Comparison of ENCODE assay signal across 16 cellular contexts in the genomic region with DNA sequence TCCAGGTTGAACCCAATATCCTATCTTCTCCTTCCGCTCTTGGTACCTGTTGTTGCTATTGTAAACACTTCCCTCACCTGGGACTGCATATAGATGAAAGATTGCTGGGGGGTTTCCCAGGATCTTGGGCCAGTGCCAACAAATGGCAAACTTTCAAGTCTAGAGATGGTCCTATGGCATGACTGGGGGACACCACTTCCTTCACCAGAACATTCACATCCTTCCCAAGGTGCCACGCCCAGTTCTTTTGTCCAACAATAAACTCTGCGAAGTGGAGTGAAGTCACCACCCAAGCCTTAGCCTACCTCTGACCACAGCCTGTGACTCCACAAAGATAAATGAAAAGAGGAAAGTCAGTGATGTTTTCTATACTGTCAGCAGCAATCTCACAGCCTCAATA. TPM values are rescaled to one million over a fixed set of nuclear protein-coding genes. Genes with fewer than 3 reads are reported as not detected.
DNase-seq lines count a peak whose midpoint lies in the region; ATAC-seq and TF ChIP-seq lines count a peak whose summit lies in the region.
"Had no signal": no experiment of that assay in that cellular context is flagged by ENCODE, and none has a peak within 500 bp of the region (broad histone marks: within the 10 kb centered on the region; RNA-seq: fewer than 3 reads in every experiment).

No MANE protein-coding gene starts in this region.

- H3K9me3 Mint-ChIP-seq in T-cell: no peaks in the 10 kb centered on the region
- H3K9me3 Mint-ChIP-seq in activated T-helper 2 cell treated with anti-CD3 and anti-CD28 coated beads, Interferon-gamma antibody, Interleukin-2, Interleukin-4, amounts not matched to agents 10 μg/mL and 5 μg/mL and 100 μg/mL, durations not matched to agents 14 hours and 24 hours and 36 hours: no peaks in the 10 kb centered on the region
- no peaks in the 10 kb centered on the region for H3K9me3 Mint-ChIP-seq in natural killer cell
- H3K9me3 Mint-ChIP-seq: activated B cell treated with CpG ODN at 0.5 μM for 24 hours; central memory CD8-positive, alpha-beta T cell had no signal

- POLR2A ChIA-PET in T-cell (lab: Charles Lee): no interaction called here

- CTCF ChIA-PET in T-cell (lab: Charles Lee): interaction anchor here (0.6 to 0.7 kb wide), 2 partner anchors 8 to 41 kb away, joined by 3 to 12 read pairs; no protein-coding TSS in a partner anchor

- intact Hi-C loops in activated T-helper 2 cell treated with anti-CD3 and anti-CD28 coated beads, Interferon-gamma antibody, Interleukin-2, Interleukin-4, amounts not matched to agents 10 μg/mL and 5 μg/mL and 100 μg/mL, durations not matched to agents 14 hours and 24 hours and 36 hours (cut with micrococcal nuclease): loop anchor here (1.0 kb wide), 1 partner anchor 23 kb away; no protein-coding TSS in a partner anchor
- intact Hi-C loops in natural killer cell (cut with micrococcal nuclease): loop anchor here (2.0 kb wide), 1 partner anchor 24 kb away; no protein-coding TSS in a partner anchor

- DNase-seq in CMK (ENCODE audit: low read depth) (peak; percentile 50), T-cell (peak in 19 of 34 experiments; percentile 2 to 33 (median 10)), natural killer cell (no peak), activated gamma-delta T cell treated with Interleukin-2 at 50 U/mL for 16 hours (no peak), DMS153 (lab: John Stamatoyannopoulos, UW) (no peak)
- peak; percentile 16 for DNase-seq in activated T-helper 2 cell treated with anti-CD3 and anti-CD28 coated beads, Interferon-gamma antibody, Interleukin-2, Interleukin-4, amounts not matched to agents 10 μg/mL and 5 μg/mL and 100 μg/mL, durations not matched to agents 14 hours and 24 hours and 36 hours (ENCODE audit: low spot score)
- DNase-seq in activated CD4-positive, CD25-positive, alpha-beta regulatory T cell (lab: John Stamatoyannopoulos, UW): no peak
- DNase-seq: activated B cell treated with CpG ODN at 0.5 μM for 24 hours, HCEC 1CT, kidney, mucosa of descending colon, NCI-H1417, posterior cingulate gyrus had no signal

- ATAC-seq in T-cell (replicated peaks in 1 of 4): peak in 2 of 4 experiments; percentile 24 to 78
- ATAC-seq in natural killer cell: peak; percentile 24 to 63 (median 37)
- ATAC-seq in GM21367 (IDR thresholded peaks at IDR 0.05; ENCODE audit: unreplicated experiment): no peak
- ATAC-seq: mucosa of descending colon had no signal

- peaks cover 0 to 3% of the 10 kb centered on the region in 2 donors for H3K27me3 Mint-ChIP-seq in T-cell
- H3K27me3 Mint-ChIP-seq in activated T-helper 2 cell treated with anti-CD3 and anti-CD28 coated beads, Interferon-gamma antibody, Interleukin-2, Interleukin-4, amounts not matched to agents 10 μg/mL and 5 μg/mL and 100 μg/mL, durations not matched to agents 14 hours and 24 hours and 36 hours (ENCODE audit: low read depth): peaks cover 3% of the 10 kb centered on the region
- H3K27me3 Mint-ChIP-seq in natural killer cell (ENCODE audit: low read depth in 2 of 2): no peaks in the 10 kb centered on the region
- H3K27me3 Mint-ChIP-seq: activated B cell treated with CpG ODN at 0.5 μM for 24 hours; central memory CD8-positive, alpha-beta T cell had no signal

- H3K4me1 Mint-ChIP-seq in T-cell (peaks cover 3 to 22% (median 15%) of the 10 kb centered on the region in 3 donors), natural killer cell (peaks cover 21 to 29% of the 10 kb centered on the region in 2 donors)
- H3K4me1 Mint-ChIP-seq in activated T-helper 2 cell treated with anti-CD3 and anti-CD28 coated beads, Interferon-gamma antibody, Interleukin-2, Interleukin-4, amounts not matched to agents 10 μg/mL and 5 μg/mL and 100 μg/mL, durations not matched to agents 14 hours and 24 hours and 36 hours (ENCODE audit: low read depth): peaks cover 33% of the 10 kb centered on the region

- H3K4me3 Mint-ChIP-seq in T-cell: no peak overlapping the region
- H3K4me3 Mint-ChIP-seq in activated T-helper 2 cell treated with anti-CD3 and anti-CD28 coated beads, Interferon-gamma antibody, Interleukin-2, Interleukin-4, amounts not matched to agents 10 μg/mL and 5 μg/mL and 100 μg/mL, durations not matched to agents 14 hours and 24 hours and 36 hours (ENCODE audit: low read depth): peak overlapping the region; percentile 37
- H3K4me3 Mint-ChIP-seq in natural killer cell: no peak overlapping the region
- H3K4me3 Mint-ChIP-seq: activated B cell treated with CpG ODN at 0.5 μM for 24 hours; central memory CD8-positive, alpha-beta T cell had no signal

- peaks cover 4% of the 10 kb centered on the region for H3K36me3 Mint-ChIP-seq in T-cell
- peaks cover 13% of the 10 kb centered on the region for H3K36me3 Mint-ChIP-seq in activated T-helper 2 cell treated with anti-CD3 and anti-CD28 coated beads, Interferon-gamma antibody, Interleukin-2, Interleukin-4, amounts not matched to agents 10 μg/mL and 5 μg/mL and 100 μg/mL, durations not matched to agents 14 hours and 24 hours and 36 hours (ENCODE audit: low read depth)
- no peaks in the 10 kb centered on the region for H3K36me3 Mint-ChIP-seq in natural killer cell

- H3K27ac Mint-ChIP-seq in T-cell (peak overlapping the region in 1 of 2 donors; percentile 74), natural killer cell (peak overlapping the region in 1 of 2 donors; percentile 53)
- peak overlapping the region; percentile 62 for H3K27ac Mint-ChIP-seq in activated T-helper 2 cell treated with anti-CD3 and anti-CD28 coated beads, Interferon-gamma antibody, Interleukin-2, Interleukin-4, amounts not matched to agents 10 μg/mL and 5 μg/mL and 100 μg/mL, durations not matched to agents 14 hours and 24 hours and 36 hours
- H3K27ac Mint-ChIP-seq: activated B cell treated with CpG ODN at 0.5 μM for 24 hours had no signal

- no peak for TF ChIP-seq CTCF in natural killer cell (IDR thresholded peaks at IDR 0.05)

RNA-seq across cellular contexts. Expression of a gene that starts 34.4 kb away (rescaled TPM):
- total RNA-seq in T-cell: 100 to 1,000 TPM; 173 to 231 (median 208) TPM
- total RNA-seq in activated T-helper 2 cell treated with anti-CD3 and anti-CD28 coated beads, Interferon-gamma antibody, Interleukin-2, Interleukin-4, amounts not matched to agents 10 μg/mL and 5 μg/mL and 100 μg/mL, durations not matched to agents 14 hours and 24 hours and 36 hours: 113 and 123 TPM in 2 replicates
- 100 to 1,000 TPM; 156 to 211 (median 207) TPM for total RNA-seq in natural killer cell
- total RNA-seq: SJSA1 had no signal

Comparison
In these comparisons a context has a peak if more than half of its experiments do, and no peak if none do; other contexts are left out.
1. DNase-seq: peak in CMK (single experiment), T-cell (19 of 34) and activated T-helper 2 cell treated with anti-CD3 and anti-CD28 coated beads, Interferon-gamma antibody, Interleukin-2, Interleukin-4, amounts not matched to agents 10 μg/mL and 5 μg/mL and 100 μg/mL, durations not matched to agents 14 hours and 24 hours and 36 hours (single experiment); none in natural killer cell (single experiment), activated CD4-positive, CD25-positive, alpha-beta regulatory T cell (0 of 4), activated gamma-delta T cell treated with Interleukin-2 at 50 U/mL for 16 hours (single experiment) and DMS153 (single experiment).